ENCODE assay signal across 1 cellular context in the genomic region with DNA sequence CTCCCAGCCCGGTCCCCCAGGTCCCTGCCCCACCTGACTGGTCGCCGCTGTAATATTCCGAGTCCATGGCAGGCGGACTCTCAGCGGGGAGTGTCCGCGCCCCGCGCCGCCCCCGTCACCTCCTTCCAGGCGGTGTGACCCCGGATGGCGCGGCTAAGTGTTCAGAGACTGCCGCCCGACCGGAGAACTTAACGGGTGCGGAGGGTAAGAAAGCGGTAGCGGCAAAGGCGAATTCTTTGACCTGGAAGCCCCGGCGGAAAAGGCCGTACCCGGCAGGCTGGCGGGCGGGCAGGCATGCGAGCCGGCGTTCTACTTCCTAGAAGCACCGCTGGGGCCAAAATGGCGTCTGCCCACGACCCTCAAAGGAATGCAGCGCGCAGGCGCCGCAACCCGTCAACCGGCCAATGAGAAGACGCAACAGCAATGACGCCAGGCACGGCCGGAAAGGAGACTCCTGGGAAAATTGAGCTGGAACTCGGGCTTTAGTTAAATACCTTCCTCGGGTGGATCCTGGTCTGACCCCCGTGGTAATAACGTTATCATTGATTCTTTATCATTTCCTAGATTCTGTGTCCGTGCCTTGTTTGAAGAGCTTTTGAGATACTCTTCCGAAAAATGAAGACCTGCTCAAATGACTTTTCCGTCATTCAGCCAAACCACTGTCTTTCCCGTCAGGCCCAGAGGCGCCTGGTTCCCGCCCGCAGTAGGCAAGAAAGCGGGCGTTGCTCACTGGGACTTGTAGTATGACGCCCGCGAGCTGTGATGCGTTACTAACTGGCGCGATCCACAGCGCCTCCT.
A peak's percentile ranks its signal among the peaks of the same experiment; 100 is the strongest.
TF ChIP-seq lines count a peak whose summit lies in the region.

A gene (minus strand): TSS at position 348 of the 798 bp plus-strand sequence. CDS start 281 bp downstream, at position 67.

TF ChIP-seq in K562, 482 proteins besides CTCF, POLR2A, EP300 and RAD21 (continued from another document and continues in another):
- TF ChIP-seq, protein P1, sequence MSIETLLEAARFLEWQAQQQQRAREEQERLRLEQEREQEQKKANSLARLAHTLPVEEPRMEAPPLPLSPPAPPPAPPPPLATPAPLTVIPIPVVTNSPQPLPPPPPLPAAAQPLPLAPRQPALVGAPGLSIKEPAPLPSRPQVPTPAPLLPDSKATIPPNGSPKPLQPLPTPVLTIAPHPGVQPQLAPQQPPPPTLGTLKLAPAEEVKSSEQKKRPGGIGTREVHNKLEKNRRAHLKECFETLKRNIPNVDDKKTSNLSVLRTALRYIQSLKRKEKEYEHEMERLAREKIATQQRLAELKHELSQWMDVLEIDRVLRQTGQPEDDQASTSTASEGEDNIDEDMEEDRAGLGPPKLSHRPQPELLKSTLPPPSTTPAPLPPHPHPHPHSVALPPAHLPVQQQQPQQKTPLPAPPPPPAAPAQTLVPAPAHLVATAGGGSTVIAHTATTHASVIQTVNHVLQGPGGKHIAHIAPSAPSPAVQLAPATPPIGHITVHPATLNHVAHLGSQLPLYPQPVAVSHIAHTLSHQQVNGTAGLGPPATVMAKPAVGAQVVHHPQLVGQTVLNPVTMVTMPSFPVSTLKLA (conservative IDR thresholded peaks at IDR 0.05) = peak; percentile 62 to 89
- TF ChIP-seq SMARCB1 (IDR thresholded peaks at IDR 0.05; ENCODE audit: insufficient read length, low read depth) = no peak
- peak; percentile 53; the same call in 1 of the 2 replicates for TF ChIP-seq KLF1 (tag; IDR thresholded peaks at IDR 0.05)
- TF ChIP-seq EP400 (IDR thresholded peaks at IDR 0.05) = peak; percentile 93
- no peak for TF ChIP-seq ZNF764 (CRISPR knock-in tag; IDR thresholded peaks at IDR 0.05; ENCODE audit: low read depth)
- TF ChIP-seq IRF2 (CRISPR knock-in tag; IDR thresholded peaks at IDR 0.05) = no peak
- TF ChIP-seq ETV1 (tag; conservative IDR thresholded peaks at IDR 0.05; ENCODE audit: low read depth) = peak; percentile 59; the same call in 1 of the 2 replicates
- no peak for TF ChIP-seq FOS (IDR thresholded peaks at IDR 0.05; ENCODE audit: extremely low read depth, insufficient read length)
- TF ChIP-seq, protein P2, sequence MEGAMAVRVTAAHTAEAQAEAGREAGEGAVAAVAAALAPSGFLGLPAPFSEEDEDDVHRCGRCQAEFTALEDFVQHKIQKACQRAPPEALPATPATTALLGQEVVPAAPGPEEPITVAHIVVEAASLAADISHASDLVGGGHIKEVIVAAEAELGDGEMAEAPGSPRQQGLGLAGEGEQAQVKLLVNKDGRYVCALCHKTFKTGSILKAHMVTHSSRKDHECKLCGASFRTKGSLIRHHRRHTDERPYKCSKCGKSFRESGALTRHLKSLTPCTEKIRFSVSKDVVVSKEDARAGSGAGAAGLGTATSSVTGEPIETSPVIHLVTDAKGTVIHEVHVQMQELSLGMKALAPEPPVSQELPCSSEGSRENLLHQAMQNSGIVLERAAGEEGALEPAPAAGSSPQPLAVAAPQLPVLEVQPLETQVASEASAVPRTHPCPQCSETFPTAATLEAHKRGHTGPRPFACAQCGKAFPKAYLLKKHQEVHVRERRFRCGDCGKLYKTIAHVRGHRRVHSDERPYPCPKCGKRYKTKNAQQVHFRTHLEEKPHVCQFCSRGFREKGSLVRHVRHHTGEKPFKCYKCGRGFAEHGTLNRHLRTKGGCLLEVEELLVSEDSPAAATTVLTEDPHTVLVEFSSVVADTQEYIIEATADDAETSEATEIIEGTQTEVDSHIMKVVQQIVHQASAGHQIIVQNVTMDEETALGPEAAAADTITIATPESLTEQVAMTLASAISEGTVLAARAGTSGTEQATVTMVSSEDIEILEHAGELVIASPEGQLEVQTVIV (CRISPR knock-in tag; IDR thresholded peaks at IDR 0.05; ENCODE audit: borderline replicate concordance) = no peak
- no peak for TF ChIP-seq TCFL5 (CRISPR knock-in tag; conservative IDR thresholded peaks at IDR 0.05)
- peak; percentile 0 for TF ChIP-seq KDM5B (IDR thresholded peaks at IDR 0.05; ENCODE audit: insufficient replicate concordance, low read depth, low read length)
- 0 out of 2 replicates have a peak, but pooled peaks have one; percentile 60 for TF ChIP-seq NR2C2 (CRISPR knock-in tag; IDR thresholded peaks at IDR 0.05)
- peak; percentile 94 for TF ChIP-seq NR2C2 (tag; IDR thresholded peaks at IDR 0.05)
- no peak for TF ChIP-seq ETS2 (tag; IDR thresholded peaks at IDR 0.05; ENCODE audit: borderline replicate concordance, poor library complexity, severe bottlenecking)
- TF ChIP-seq, protein P3, sequence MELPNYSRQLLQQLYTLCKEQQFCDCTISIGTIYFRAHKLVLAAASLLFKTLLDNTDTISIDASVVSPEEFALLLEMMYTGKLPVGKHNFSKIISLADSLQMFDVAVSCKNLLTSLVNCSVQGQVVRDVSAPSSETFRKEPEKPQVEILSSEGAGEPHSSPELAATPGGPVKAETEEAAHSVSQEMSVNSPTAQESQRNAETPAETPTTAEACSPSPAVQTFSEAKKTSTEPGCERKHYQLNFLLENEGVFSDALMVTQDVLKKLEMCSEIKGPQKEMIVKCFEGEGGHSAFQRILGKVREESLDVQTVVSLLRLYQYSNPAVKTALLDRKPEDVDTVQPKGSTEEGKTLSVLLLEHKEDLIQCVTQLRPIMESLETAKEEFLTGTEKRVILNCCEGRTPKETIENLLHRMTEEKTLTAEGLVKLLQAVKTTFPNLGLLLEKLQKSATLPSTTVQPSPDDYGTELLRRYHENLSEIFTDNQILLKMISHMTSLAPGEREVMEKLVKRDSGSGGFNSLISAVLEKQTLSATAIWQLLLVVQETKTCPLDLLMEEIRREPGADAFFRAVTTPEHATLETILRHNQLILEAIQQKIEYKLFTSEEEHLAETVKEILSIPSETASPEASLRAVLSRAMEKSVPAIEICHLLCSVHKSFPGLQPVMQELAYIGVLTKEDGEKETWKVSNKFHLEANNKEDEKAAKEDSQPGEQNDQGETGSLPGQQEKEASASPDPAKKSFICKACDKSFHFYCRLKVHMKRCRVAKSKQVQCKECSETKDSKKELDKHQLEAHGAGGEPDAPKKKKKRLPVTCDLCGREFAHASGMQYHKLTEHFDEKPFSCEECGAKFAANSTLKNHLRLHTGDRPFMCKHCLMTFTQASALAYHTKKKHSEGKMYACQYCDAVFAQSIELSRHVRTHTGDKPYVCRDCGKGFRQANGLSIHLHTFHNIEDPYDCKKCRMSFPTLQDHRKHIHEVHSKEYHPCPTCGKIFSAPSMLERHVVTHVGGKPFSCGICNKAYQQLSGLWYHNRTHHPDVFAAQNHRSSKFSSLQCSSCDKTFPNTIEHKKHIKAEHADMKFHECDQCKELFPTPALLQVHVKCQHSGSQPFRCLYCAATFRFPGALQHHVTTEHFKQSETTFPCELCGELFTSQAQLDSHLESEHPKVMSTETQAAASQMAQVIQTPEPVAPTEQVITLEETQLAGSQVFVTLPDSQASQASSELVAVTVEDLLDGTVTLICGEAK (IDR thresholded peaks at IDR 0.05) = peak; percentile 7; the same call in 1 of the 2 replicates
- TF ChIP-seq, protein P3 (CRISPR knock-in tag; IDR thresholded peaks at IDR 0.05) = no peak
- peak; percentile 71 for TF ChIP-seq RBM22 (IDR thresholded peaks at IDR 0.05; ENCODE audit: low read depth, low read length, poor library complexity, severe bottlenecking)
- no peak for TF ChIP-seq ZSCAN32 (CRISPR knock-in tag; IDR thresholded peaks at IDR 0.05)
- TF ChIP-seq ZNF165 (CRISPR knock-in tag; IDR thresholded peaks at IDR 0.05; ENCODE audit: borderline replicate concordance) = no peak
- no peak for TF ChIP-seq ZNF41 (CRISPR knock-in tag; conservative IDR thresholded peaks at IDR 0.05)
- no peak for TF ChIP-seq MECOM (CRISPR knock-in tag; IDR thresholded peaks at IDR 0.05)
- TF ChIP-seq MCM2 (IDR thresholded peaks at IDR 0.05; ENCODE audit: low read depth) = no peak
- peak; percentile 38; the same call in 1 of the 2 replicates for TF ChIP-seq KLF13 (tag; IDR thresholded peaks at IDR 0.05; ENCODE audit: borderline replicate concordance, low read depth)
- no peak for TF ChIP-seq CBX8 (IDR thresholded peaks at IDR 0.05; ENCODE audit: borderline replicate concordance, extremely low read depth, low read depth, low read length, poor library complexity, severe bottlenecking)
- no peak for TF ChIP-seq BMI1 (IDR thresholded peaks at IDR 0.05; ENCODE audit: low read length)
- TF ChIP-seq CHD4 (IDR thresholded peaks at IDR 0.05; ENCODE audit: insufficient read depth, insufficient replicate concordance, low read depth, low read length, poor library complexity, severe bottlenecking) = no peak
- TF ChIP-seq ZNF57 (CRISPR knock-in tag; IDR thresholded peaks at IDR 0.05) = no peak
- TF ChIP-seq, protein P4, sequence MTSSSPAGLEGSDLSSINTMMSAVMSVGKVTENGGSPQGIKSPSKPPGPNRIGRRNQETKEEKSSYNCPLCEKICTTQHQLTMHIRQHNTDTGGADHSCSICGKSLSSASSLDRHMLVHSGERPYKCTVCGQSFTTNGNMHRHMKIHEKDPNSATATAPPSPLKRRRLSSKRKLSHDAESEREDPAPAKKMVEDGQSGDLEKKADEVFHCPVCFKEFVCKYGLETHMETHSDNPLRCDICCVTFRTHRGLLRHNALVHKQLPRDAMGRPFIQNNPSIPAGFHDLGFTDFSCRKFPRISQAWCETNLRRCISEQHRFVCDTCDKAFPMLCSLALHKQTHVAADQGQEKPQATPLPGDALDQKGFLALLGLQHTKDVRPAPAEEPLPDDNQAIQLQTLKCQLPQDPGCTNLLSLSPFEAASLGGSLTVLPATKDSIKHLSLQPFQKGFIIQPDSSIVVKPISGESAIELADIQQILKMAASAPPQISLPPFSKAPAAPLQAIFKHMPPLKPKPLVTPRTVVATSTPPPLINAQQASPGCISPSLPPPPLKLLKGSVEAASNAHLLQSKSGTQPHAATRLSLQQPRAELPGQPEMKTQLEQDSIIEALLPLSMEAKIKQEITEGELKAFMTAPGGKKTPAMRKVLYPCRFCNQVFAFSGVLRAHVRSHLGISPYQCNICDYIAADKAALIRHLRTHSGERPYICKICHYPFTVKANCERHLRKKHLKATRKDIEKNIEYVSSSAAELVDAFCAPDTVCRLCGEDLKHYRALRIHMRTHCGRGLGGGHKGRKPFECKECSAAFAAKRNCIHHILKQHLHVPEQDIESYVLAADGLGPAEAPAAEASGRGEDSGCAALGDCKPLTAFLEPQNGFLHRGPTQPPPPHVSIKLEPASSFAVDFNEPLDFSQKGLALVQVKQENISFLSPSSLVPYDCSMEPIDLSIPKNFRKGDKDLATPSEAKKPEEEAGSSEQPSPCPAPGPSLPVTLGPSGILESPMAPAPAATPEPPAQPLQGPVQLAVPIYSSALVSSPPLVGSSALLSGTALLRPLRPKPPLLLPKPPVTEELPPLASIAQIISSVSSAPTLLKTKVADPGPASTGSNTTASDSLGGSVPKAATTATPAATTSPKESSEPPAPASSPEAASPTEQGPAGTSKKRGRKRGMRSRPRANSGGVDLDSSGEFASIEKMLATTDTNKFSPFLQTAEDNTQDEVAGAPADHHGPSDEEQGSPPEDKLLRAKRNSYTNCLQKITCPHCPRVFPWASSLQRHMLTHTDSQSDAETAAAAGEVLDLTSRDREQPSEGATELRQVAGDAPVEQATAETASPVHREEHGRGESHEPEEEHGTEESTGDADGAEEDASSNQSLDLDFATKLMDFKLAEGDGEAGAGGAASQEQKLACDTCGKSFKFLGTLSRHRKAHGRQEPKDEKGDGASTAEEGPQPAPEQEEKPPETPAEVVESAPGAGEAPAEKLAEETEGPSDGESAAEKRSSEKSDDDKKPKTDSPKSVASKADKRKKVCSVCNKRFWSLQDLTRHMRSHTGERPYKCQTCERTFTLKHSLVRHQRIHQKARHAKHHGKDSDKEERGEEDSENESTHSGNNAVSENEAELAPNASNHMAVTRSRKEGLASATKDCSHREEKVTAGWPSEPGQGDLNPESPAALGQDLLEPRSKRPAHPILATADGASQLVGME (CRISPR knock-in tag; IDR thresholded peaks at IDR 0.05) = no peak
- no peak for TF ChIP-seq HNRNPH1 (optimal IDR thresholded peaks at IDR 0.05; ENCODE audit: low read depth, low read length)
- no peak for TF ChIP-seq MAFG (tag; conservative IDR thresholded peaks at IDR 0.05)
- TF ChIP-seq RFX1 (IDR thresholded peaks at IDR 0.05) = no peak
- peak; percentile 81 for TF ChIP-seq L3MBTL2 (IDR thresholded peaks at IDR 0.05)
- no peak for TF ChIP-seq CBFA2T2 (conservative IDR thresholded peaks at IDR 0.05)
- no peak for TF ChIP-seq FOXA3 (CRISPR knock-in tag; conservative IDR thresholded peaks at IDR 0.05 in 1 of 2, IDR thresholded peaks at IDR 0.05 in 1 of 2)
- TF ChIP-seq, protein P5, sequence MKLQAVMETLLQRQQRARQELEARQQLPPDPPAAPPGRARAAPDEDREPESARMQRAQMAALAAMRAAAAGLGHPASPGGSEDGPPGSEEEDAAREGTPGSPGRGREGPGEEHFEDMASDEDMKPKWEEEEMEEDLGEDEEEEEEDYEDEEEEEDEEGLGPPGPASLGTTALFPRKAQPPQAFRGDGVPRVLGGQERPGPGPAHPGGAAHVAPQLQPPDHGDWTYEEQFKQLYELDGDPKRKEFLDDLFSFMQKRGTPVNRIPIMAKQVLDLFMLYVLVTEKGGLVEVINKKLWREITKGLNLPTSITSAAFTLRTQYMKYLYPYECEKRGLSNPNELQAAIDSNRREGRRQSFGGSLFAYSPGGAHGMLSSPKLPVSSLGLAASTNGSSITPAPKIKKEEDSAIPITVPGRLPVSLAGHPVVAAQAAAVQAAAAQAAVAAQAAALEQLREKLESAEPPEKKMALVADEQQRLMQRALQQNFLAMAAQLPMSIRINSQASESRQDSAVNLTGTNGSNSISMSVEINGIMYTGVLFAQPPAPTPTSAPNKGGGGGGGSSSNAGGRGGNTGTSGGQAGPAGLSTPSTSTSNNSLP (IDR thresholded peaks at IDR 0.05; ENCODE audit: borderline replicate concordance, low read depth, low read length) = no peak
- no peak for TF ChIP-seq BRCA1 (IDR thresholded peaks at IDR 0.05)
- no peak for TF ChIP-seq BRCA1 (CRISPR knock-in tag; IDR thresholded peaks at IDR 0.05)
- TF ChIP-seq GABPA (tag; conservative IDR thresholded peaks at IDR 0.05; ENCODE audit: low read depth) = peak; percentile 74
- TF ChIP-seq TCF7L2 (IDR thresholded peaks at IDR 0.05; ENCODE audit: low read depth, low read length) = no peak
